ENCODE assay signal across 25 cellular contexts in genomic region chr22:45582955-45583320, GRCh38.
DNase-seq lines count a peak whose midpoint lies in the region; ATAC-seq and TF ChIP-seq lines count a peak whose summit lies in the region.
"Had no signal": no experiment of that assay in that cellular context is flagged by ENCODE, and none has a peak within 500 bp of the region (broad histone marks: within the 10 kb centered on the region; RNA-seq: fewer than 3 reads in every experiment).

No MANE protein-coding gene starts in this region.

- ATAC-seq in activated CD8-positive, alpha-beta T cell treated with anti-CD3 and anti-CD28 coated beads, Interleukin-2, amount 10 ng/mL, durations not matched to agents 7 days and 5 days = no peak
- ATAC-seq in activated CD8-positive, alpha-beta T cell treated with anti-CD3 and anti-CD28 coated beads for 36 hours = no peak
- no peak for ATAC-seq in central memory CD8-positive, alpha-beta T cell (replicated peaks; ENCODE audit: extremely low read depth, poor library complexity, severe bottlenecking)
- ATAC-seq: HepG2; stimulated activated naive CD8-positive, alpha-beta T cell treated with anti-CD3 and anti-CD28 coated beads, Interleukin-15, Interleukin-2, amounts not matched to agents 100 U/mL and 50 U/mL, for 24 hours had no signal

- TF ChIP-seq CTCF in activated CD8-positive, alpha-beta T cell treated with anti-CD3 and anti-CD28 coated beads for 36 hours (IDR thresholded peaks at IDR 0.05) = no peak

- POLR2A ChIA-PET in activated CD8-positive, alpha-beta T cell treated with anti-CD3 and anti-CD28 coated beads, Interleukin-2, amount 10 ng/mL, durations not matched to agents 7 days and 5 days (lab: Charles Lee) = no interaction called here
- POLR2A ChIA-PET in activated CD8-positive, alpha-beta T cell treated with anti-CD3 and anti-CD28 coated beads for 36 hours (lab: Charles Lee) = no interaction called here

- intact Hi-C loops in activated CD8-positive, alpha-beta T cell treated with anti-CD3 and anti-CD28 coated beads for 36 hours (cut with micrococcal nuclease) = no loop called here

- peaks cover 20% of the 10 kb centered on the region for H3K4me1 Mint-ChIP-seq in activated CD8-positive, alpha-beta T cell treated with anti-CD3 and anti-CD28 coated beads, Interleukin-2, amount 10 ng/mL, durations not matched to agents 7 days and 5 days (ENCODE audit: low read depth)
- H3K4me1 Mint-ChIP-seq in activated CD8-positive, alpha-beta T cell treated with anti-CD3 and anti-CD28 coated beads for 36 hours (ENCODE audit: low read depth) = peaks cover 5% of the 10 kb centered on the region
- peaks cover 14% of the 10 kb centered on the region for H3K4me1 Mint-ChIP-seq in central memory CD8-positive, alpha-beta T cell

- no peaks in the 10 kb centered on the region for H3K9me3 Mint-ChIP-seq in activated CD8-positive, alpha-beta T cell treated with anti-CD3 and anti-CD28 coated beads, Interleukin-2, amount 10 ng/mL, durations not matched to agents 7 days and 5 days (ENCODE audit: insufficient read depth)
- H3K9me3 Mint-ChIP-seq in activated CD8-positive, alpha-beta T cell treated with anti-CD3 and anti-CD28 coated beads for 36 hours = peaks cover 2% of the 10 kb centered on the region
- peaks cover 5% of the 10 kb centered on the region for H3K9me3 Mint-ChIP-seq in central memory CD8-positive, alpha-beta T cell

- no peak for DNase-seq in activated CD8-positive, alpha-beta T cell treated with anti-CD3 and anti-CD28 coated beads, Interleukin-2, amount 10 ng/mL, durations not matched to agents 7 days and 5 days
- no peak for DNase-seq in activated CD8-positive, alpha-beta T cell treated with anti-CD3 and anti-CD28 coated beads for 36 hours
- peak; percentile 36 for DNase-seq in MV-4-11 (lab: John Stamatoyannopoulos, UW)
- DNase-seq in central memory CD8-positive, alpha-beta T cell (ENCODE audit: low spot score in 2 of 2) = no peak
- no peak for DNase-seq in G401 (ENCODE audit: low spot score)
- no peak for DNase-seq in AG20443 (ENCODE audit: low spot score)
- no peak for DNase-seq in dermis blood vessel endothelial cell
- DNase-seq: activated CD4-positive, alpha-beta T cell treated with anti-CD3 and anti-CD28 coated beads for 1 hour; activated effector memory CD4-positive, alpha-beta T cell treated with Interleukin-2 at 50 U/mL for 16 hours; C1 segment of cervical spinal cord; DMS79; effector CD4-positive, alpha-beta T cell; GDM1; hippocampal formation; Karpas-422; mammary epithelial cell; NCI-H1092 treated with DMSO at 0.1 percent for 48 hours; NCI-H187; NCI-H446 treated with DMSO at 0.1 percent for 48 hours; NCI-H82; SK-N-SH; stimulated activated CD4-positive, alpha-beta T cell treated with anti-CD3 and anti-CD28 coated beads, Interleukin-1b, Interleukin-23, amount 100 ng/mL, for 48 hours; stimulated activated naive CD8-positive, alpha-beta T cell treated with anti-CD3 and anti-CD28 coated beads, Interleukin-15, Interleukin-2, amounts not matched to agents 100 U/mL and 50 U/mL, for 24 hours had no signal

- no peaks in the 10 kb centered on the region for H3K36me3 Mint-ChIP-seq in activated CD8-positive, alpha-beta T cell treated with anti-CD3 and anti-CD28 coated beads, Interleukin-2, amount 10 ng/mL, durations not matched to agents 7 days and 5 days (ENCODE audit: low read depth)
- no peaks in the 10 kb centered on the region for H3K36me3 Mint-ChIP-seq in activated CD8-positive, alpha-beta T cell treated with anti-CD3 and anti-CD28 coated beads for 36 hours (ENCODE audit: low read depth)
- peaks cover 1% of the 10 kb centered on the region for H3K36me3 Mint-ChIP-seq in central memory CD8-positive, alpha-beta T cell (ENCODE audit: insufficient read depth)
- H3K36me3 Mint-ChIP-seq: activated naive CD8-positive, alpha-beta T cell had no signal

- H3K27ac Mint-ChIP-seq in activated CD8-positive, alpha-beta T cell treated with anti-CD3 and anti-CD28 coated beads, Interleukin-2, amount 10 ng/mL, durations not matched to agents 7 days and 5 days = peak overlapping the region; percentile 17
- no peak overlapping the region for H3K27ac Mint-ChIP-seq in activated CD8-positive, alpha-beta T cell treated with anti-CD3 and anti-CD28 coated beads for 36 hours
- peak overlapping the region; percentile 81 for H3K27ac Mint-ChIP-seq in central memory CD8-positive, alpha-beta T cell (ENCODE audit: low read depth)
- H3K27ac Mint-ChIP-seq: activated naive CD8-positive, alpha-beta T cell had no signal

- in situ Hi-C loops in G401 (cut with HindIII; ENCODE audit: low sequenced_read_pairs) = no loop called here

- H3K27me3 Mint-ChIP-seq in activated CD8-positive, alpha-beta T cell treated with anti-CD3 and anti-CD28 coated beads, Interleukin-2, amount 10 ng/mL, durations not matched to agents 7 days and 5 days (ENCODE audit: low read depth) = no peaks in the 10 kb centered on the region
- peaks cover under 1% of the 10 kb centered on the region for H3K27me3 Mint-ChIP-seq in activated CD8-positive, alpha-beta T cell treated with anti-CD3 and anti-CD28 coated beads for 36 hours
- peaks cover 25% of the 10 kb centered on the region for H3K27me3 Mint-ChIP-seq in central memory CD8-positive, alpha-beta T cell

- CTCF ChIA-PET in activated CD8-positive, alpha-beta T cell treated with anti-CD3 and anti-CD28 coated beads, Interleukin-2, amount 10 ng/mL, durations not matched to agents 7 days and 5 days (lab: Charles Lee) = interaction anchor here (0.7 to 2.0 kb wide), 3 partner anchors 63 to 423 kb away, joined by 3 to 6 read pairs (median 5); no protein-coding TSS in a partner anchor
- CTCF ChIA-PET in activated CD8-positive, alpha-beta T cell treated with anti-CD3 and anti-CD28 coated beads for 36 hours (lab: Charles Lee) = interaction anchor here (1.1 kb wide), 1 partner anchor 280 kb away, joined by 3 read pairs; no protein-coding TSS in a partner anchor

- H3K4me3 Mint-ChIP-seq in activated CD8-positive, alpha-beta T cell treated with anti-CD3 and anti-CD28 coated beads, Interleukin-2, amount 10 ng/mL, durations not matched to agents 7 days and 5 days = no peak overlapping the region
- H3K4me3 Mint-ChIP-seq in activated CD8-positive, alpha-beta T cell treated with anti-CD3 and anti-CD28 coated beads for 36 hours = no peak overlapping the region
- no peak overlapping the region for H3K4me3 Mint-ChIP-seq in central memory CD8-positive, alpha-beta T cell
- H3K4me3 Mint-ChIP-seq: activated naive CD8-positive, alpha-beta T cell had no signal
